ENCODE assay signal across 8 cellular contexts in the genomic region with DNA sequence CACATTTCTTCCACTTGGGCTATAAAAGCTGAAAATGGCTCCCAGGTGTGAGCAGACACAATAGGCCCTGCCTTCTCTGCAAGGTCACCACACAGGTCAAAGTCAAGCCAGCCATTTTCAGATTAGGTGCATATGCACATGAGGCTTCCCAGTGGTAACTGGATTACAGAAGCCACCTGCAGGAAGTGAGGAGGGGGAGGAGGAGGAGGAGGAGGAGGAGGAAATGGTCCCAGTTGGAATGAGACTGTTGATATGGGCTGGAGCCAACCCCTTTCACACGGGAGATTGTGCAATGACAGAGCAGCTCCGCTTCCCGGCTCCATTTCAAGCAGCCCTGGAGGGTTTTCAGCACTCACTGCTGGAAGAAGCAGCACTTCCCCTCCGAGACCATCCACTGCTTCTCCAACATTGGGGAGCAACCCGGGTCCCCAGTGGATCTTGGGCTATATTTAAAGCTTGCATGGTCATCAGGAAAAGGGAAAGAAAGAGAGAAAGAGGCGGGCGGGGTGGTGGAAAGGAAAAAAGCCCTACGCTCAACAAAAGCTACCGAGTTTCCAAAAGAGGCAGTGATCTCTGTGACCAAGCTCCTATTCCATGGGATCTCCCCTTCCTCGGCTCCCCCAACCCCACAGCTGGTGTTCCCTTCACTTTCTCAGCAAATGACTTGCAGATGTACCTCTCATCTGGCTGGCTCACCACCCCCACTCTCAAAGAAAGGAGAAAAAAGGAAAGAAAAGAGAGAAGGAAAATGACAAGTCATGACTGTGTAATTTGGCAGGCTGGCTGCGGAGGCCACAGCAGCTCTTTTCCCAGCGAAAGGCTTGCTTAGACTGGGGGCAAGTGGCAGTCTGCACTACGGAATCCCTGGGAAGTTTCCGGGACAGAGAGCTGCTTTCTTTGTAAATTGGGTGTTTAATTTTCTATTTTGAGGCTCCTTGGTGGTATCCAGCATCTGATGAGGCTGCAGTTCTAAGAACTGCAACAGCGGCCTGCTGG. TPM values are rescaled to one million over a fixed set of nuclear protein-coding genes. Genes with fewer than 3 reads are reported as not detected.
DNase-seq lines count a peak whose midpoint lies in the region; ATAC-seq and TF ChIP-seq lines count a peak whose summit lies in the region.

No MANE protein-coding gene starts in this region.

- DNase-seq in A673 (ENCODE audit: low spot score) (peak; percentile 65), LHCN-M2 (ENCODE audit: low read depth) (peak; percentile 36), iPS-NIHi7 (ENCODE audit: extremely low spot score) (peak; percentile 84)

- CTCF ChIA-PET in A673 (lab: Charles Lee): interaction anchor here (0.6 kb wide), 1 partner anchor 1108 kb away, joined by 3 read pairs; no protein-coding TSS in a partner anchor

- H3K9me3 Mint-ChIP-seq in brain: no peaks in the 10 kb centered on the region

- ATAC-seq in GM18907 (IDR thresholded peaks at IDR 0.05; ENCODE audit: unreplicated experiment): no peak
- ATAC-seq in HG03045 (IDR thresholded peaks at IDR 0.05; ENCODE audit: unreplicated experiment): no peak
- ATAC-seq in GM18861 (IDR thresholded peaks at IDR 0.05; ENCODE audit: unreplicated experiment): no peak

- H3K4me1 ChIP-seq in A673 (ENCODE audit: insufficient read depth, low read length, poor library complexity, severe bottlenecking): peaks cover 46% of the 10 kb centered on the region
- H3K4me1 ChIP-seq in subcutaneous abdominal adipose tissue (ENCODE audit: control insufficient read depth in 5 of 5, insufficient read depth in 5 of 5, low read length in 5 of 5): peaks cover 17 to 38% (median 33%) of the 10 kb centered on the region in 5 donors

- H3K9me3 ChIP-seq in A673 (ENCODE audit: low read depth, low read length, poor library complexity, severe bottlenecking) (no peaks in the 10 kb centered on the region), subcutaneous abdominal adipose tissue (ENCODE audit: control insufficient read depth in 5 of 5, low read length in 5 of 5) (no peaks in the 10 kb centered on the region)

- intact Hi-C loops in A673 (cut with micrococcal nuclease; ENCODE audit: unreplicated experiment): no loop called here

- H3K27ac ChIP-seq in A673 (ENCODE audit: low read depth, low read length, poor library complexity, severe bottlenecking) (peak overlapping the region; percentile 86), subcutaneous abdominal adipose tissue (ENCODE audit: low read depth, low read length) (peak overlapping the region; percentile 85)

- POLR2A ChIA-PET in A673 (lab: Charles Lee; ENCODE audit: low non-redundant PET): no interaction called here

- H3K4me1 Mint-ChIP-seq in brain: peaks cover 89% of the 10 kb centered on the region

- H3K36me3 Mint-ChIP-seq in brain: peaks cover 28% of the 10 kb centered on the region

- TF ChIP-seq CTCF in A673 (conservative IDR thresholded peaks at IDR 0.05; ENCODE audit: low read depth, low read length) (no peak), brain (conservative IDR thresholded peaks at IDR 0.05) (no peak)

- H3K27me3 Mint-ChIP-seq in brain: peaks cover 4% of the 10 kb centered on the region

- peak overlapping the region; percentile 48 to 82 (median 76) for H3K4me3 Mint-ChIP-seq in brain

- peak overlapping the region; percentile 87 to 98 (median 93) for H3K27ac Mint-ChIP-seq in brain

- H3K9ac ChIP-seq in subcutaneous abdominal adipose tissue (ENCODE audit: low read length in 5 of 5): peak overlapping the region in 2 of 5 donors; percentile 9 to 73

- no peak overlapping the region for H3K4me3 ChIP-seq in A673 (ENCODE audit: low read depth, low read length, poor library complexity, severe bottlenecking)
- H3K4me3 ChIP-seq in subcutaneous abdominal adipose tissue (ENCODE audit: low read depth in 1 of 5, low read length in 5 of 5): peak overlapping the region; percentile 19 to 56 (median 40)

- no TSS peak for BruUV-seq in A673 (replicated peaks; lab: Mats Ljungman, UMichigan)

- H3K36me3 ChIP-seq in A673 (ENCODE audit: insufficient read depth, low read length, poor library complexity, severe bottlenecking) (no peaks in the 10 kb centered on the region), subcutaneous abdominal adipose tissue (ENCODE audit: control insufficient read depth in 5 of 5, insufficient read depth in 5 of 5, low read length in 5 of 5) (peaks cover 0 to 19% (median 0%) of the 10 kb centered on the region in 5 donors)

- H3K27me3 ChIP-seq in A673 (replicated peaks; ENCODE audit: insufficient read depth, low read depth, low read length, poor library complexity) (no peaks in the 10 kb centered on the region), subcutaneous abdominal adipose tissue (ENCODE audit: control insufficient read depth in 5 of 5, insufficient read depth in 4 of 5, low read length in 5 of 5) (no peaks in the 10 kb centered on the region)

RNA-seq across cellular contexts. Expression of a gene that starts 58.3 kb away (rescaled TPM):
- 24.1 and 24.9 TPM in 2 replicates for total RNA-seq in A673 (2021)
- 2.6 and 3.0 TPM in 2 replicates for total RNA-seq in LHCN-M2 (2014; rRNA removed)
- polyA plus RNA-seq in LHCN-M2 (2012): 4.8 TPM
- polyA plus RNA-seq in brain (ENCODE audit: insufficient read depth, low read depth, low replicate concordance): 53.8 TPM
